1 cellular context compared by ENCODE assay signal in the genomic region with DNA sequence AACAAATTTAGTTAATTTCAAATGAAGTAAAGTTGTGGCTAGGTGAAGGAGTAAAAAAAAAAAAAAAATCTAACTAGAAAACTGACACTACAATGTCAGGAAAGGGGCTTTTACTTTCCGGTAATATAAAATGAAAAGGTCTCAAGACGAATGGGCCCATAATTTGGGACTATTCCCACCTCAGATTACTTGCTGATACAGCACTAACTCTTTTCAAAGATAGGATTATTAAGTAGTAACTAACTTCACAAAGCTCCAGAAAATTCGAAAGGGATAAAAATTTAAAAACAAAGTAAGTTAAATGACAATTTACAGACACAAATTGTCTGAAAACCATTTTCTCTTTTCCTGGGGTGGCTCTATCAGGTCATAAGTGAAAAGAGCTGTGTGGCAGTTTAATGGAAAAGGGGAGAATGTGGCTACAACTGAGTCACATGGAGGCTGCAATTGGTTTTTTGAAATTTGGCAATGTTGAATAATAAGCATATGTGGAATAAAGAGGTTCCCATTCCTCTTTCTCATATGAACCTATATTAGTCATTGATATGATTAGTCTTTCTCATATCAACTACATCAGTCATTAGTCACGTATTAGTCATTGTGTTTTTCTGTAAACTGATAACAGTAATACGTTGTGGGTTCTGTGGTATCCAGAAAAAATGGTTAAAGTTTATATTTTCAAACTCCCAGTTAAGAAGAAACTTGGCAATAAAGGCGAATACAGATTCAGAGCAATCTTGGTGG.
TF ChIP-seq lines count a peak whose summit lies in the region.

No MANE protein-coding gene starts in this region.

TF ChIP-seq in WTC11, 78 proteins besides CTCF, POLR2A, EP300 and RAD21 (continued from another document):
- TF ChIP-seq, protein P1, sequence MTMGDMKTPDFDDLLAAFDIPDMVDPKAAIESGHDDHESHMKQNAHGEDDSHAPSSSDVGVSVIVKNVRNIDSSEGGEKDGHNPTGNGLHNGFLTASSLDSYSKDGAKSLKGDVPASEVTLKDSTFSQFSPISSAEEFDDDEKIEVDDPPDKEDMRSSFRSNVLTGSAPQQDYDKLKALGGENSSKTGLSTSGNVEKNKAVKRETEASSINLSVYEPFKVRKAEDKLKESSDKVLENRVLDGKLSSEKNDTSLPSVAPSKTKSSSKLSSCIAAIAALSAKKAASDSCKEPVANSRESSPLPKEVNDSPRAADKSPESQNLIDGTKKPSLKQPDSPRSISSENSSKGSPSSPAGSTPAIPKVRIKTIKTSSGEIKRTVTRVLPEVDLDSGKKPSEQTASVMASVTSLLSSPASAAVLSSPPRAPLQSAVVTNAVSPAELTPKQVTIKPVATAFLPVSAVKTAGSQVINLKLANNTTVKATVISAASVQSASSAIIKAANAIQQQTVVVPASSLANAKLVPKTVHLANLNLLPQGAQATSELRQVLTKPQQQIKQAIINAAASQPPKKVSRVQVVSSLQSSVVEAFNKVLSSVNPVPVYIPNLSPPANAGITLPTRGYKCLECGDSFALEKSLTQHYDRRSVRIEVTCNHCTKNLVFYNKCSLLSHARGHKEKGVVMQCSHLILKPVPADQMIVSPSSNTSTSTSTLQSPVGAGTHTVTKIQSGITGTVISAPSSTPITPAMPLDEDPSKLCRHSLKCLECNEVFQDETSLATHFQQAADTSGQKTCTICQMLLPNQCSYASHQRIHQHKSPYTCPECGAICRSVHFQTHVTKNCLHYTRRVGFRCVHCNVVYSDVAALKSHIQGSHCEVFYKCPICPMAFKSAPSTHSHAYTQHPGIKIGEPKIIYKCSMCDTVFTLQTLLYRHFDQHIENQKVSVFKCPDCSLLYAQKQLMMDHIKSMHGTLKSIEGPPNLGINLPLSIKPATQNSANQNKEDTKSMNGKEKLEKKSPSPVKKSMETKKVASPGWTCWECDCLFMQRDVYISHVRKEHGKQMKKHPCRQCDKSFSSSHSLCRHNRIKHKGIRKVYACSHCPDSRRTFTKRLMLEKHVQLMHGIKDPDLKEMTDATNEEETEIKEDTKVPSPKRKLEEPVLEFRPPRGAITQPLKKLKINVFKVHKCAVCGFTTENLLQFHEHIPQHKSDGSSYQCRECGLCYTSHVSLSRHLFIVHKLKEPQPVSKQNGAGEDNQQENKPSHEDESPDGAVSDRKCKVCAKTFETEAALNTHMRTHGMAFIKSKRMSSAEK (CRISPR knock-in tag; IDR thresholded peaks at IDR 0.05; ENCODE audit: borderline replicate concordance): no peak
- TF ChIP-seq, protein P2, sequence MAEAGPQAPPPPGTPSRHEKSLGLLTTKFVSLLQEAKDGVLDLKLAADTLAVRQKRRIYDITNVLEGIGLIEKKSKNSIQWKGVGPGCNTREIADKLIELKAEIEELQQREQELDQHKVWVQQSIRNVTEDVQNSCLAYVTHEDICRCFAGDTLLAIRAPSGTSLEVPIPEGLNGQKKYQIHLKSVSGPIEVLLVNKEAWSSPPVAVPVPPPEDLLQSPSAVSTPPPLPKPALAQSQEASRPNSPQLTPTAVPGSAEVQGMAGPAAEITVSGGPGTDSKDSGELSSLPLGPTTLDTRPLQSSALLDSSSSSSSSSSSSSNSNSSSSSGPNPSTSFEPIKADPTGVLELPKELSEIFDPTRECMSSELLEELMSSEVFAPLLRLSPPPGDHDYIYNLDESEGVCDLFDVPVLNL (CRISPR knock-in tag; IDR thresholded peaks at IDR 0.05; ENCODE audit: borderline replicate concordance, low read depth): no peak
- TF ChIP-seq, protein P3, sequence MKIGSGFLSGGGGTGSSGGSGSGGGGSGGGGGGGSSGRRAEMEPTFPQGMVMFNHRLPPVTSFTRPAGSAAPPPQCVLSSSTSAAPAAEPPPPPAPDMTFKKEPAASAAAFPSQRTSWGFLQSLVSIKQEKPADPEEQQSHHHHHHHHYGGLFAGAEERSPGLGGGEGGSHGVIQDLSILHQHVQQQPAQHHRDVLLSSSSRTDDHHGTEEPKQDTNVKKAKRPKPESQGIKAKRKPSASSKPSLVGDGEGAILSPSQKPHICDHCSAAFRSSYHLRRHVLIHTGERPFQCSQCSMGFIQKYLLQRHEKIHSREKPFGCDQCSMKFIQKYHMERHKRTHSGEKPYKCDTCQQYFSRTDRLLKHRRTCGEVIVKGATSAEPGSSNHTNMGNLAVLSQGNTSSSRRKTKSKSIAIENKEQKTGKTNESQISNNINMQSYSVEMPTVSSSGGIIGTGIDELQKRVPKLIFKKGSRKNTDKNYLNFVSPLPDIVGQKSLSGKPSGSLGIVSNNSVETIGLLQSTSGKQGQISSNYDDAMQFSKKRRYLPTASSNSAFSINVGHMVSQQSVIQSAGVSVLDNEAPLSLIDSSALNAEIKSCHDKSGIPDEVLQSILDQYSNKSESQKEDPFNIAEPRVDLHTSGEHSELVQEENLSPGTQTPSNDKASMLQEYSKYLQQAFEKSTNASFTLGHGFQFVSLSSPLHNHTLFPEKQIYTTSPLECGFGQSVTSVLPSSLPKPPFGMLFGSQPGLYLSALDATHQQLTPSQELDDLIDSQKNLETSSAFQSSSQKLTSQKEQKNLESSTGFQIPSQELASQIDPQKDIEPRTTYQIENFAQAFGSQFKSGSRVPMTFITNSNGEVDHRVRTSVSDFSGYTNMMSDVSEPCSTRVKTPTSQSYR (CRISPR knock-in tag; IDR thresholded peaks at IDR 0.05): no peak
- TF ChIP-seq ZNF219 (CRISPR knock-in tag; IDR thresholded peaks at IDR 0.05; ENCODE audit: borderline replicate concordance): no peak
